Comparison of ENCODE assay signal across 19 cellular contexts in genomic region chr10:129345763-129346162, GRCh38.
DNase-seq lines count a peak whose midpoint lies in the region; ATAC-seq, FAIRE-seq and TF ChIP-seq lines count a peak whose summit lies in the region.
"Had no signal": no experiment of that assay in that cellular context is flagged by ENCODE, and none has a peak within 500 bp of the region (broad histone marks: within the 10 kb centered on the region; RNA-seq: fewer than 3 reads in every experiment).

No MANE protein-coding gene starts in this region.

- no peak overlapping the region for H2AK5ac ChIP-seq in H1 (ENCODE audit: low read depth, low read length)

- H4K91ac ChIP-seq in H1 (replicated peaks; ENCODE audit: insufficient read length, low read length), result no peak overlapping the region

- H4K5ac ChIP-seq in H1 (ENCODE audit: insufficient read length, low read depth, low read length), result no peak overlapping the region

- H2BK20ac ChIP-seq in H1 (ENCODE audit: low read length), result no peak overlapping the region

- no peak overlapping the region for H3K4ac ChIP-seq in H1 (replicated peaks; ENCODE audit: insufficient read length, low read depth, low read length)

- no peak overlapping the region for H3K27ac ChIP-seq in H1 (ENCODE audit: low read depth, low read length)
- H3K27ac ChIP-seq in CD8-positive, alpha-beta T cell (ENCODE audit: low read depth, low read length), result no peak overlapping the region

- TF ChIP-seq CTCF in H1 (IDR thresholded peaks at IDR 0.05; ENCODE audit: control extremely low read depth in 1 of 3, insufficient read depth in 1 of 3, low read depth in 1 of 3, low read length in 3 of 3), result no peak
- TF ChIP-seq CTCF in CD8-positive, alpha-beta T cell (IDR thresholded peaks at IDR 0.05), result no peak

- H3K14ac ChIP-seq in H1 (ENCODE audit: insufficient read length), result no peak overlapping the region

- no peak for TF ChIP-seq EP300 in H1 (IDR thresholded peaks at IDR 0.05; ENCODE audit: borderline replicate concordance in 1 of 2, low read depth in 2 of 2, low read length in 2 of 2)

- no peak overlapping the region for H4K8ac ChIP-seq in H1 (ENCODE audit: extremely low read depth, insufficient read depth, low read length)

- H3K79me2 ChIP-seq in H1 (ENCODE audit: control insufficient read depth in 1 of 2, insufficient read depth in 2 of 2, low read length in 2 of 2), result no peaks in the 10 kb centered on the region

- DNase-seq in H7 (peak; percentile 44), H1 (ENCODE audit: low read depth in 1 of 2, low spot score in 2 of 2) (no peak), islet precursor cell (peak; percentile 71), NCI-H2196 (lab: John Stamatoyannopoulos, UW; ENCODE audit: unreplicated experiment) (no peak), superior temporal gyrus (ENCODE audit: extremely low spot score) (no peak)
- no peak for DNase-seq in CD8-positive, alpha-beta T cell
- DNase-seq: ACHN; BE2C; C1 segment of cervical spinal cord; Caco-2; CD4-positive, CD25-positive, alpha-beta regulatory T cell; GDM1; KBM-7 had no signal

- H2BK5ac ChIP-seq in H1 (ENCODE audit: low read depth, low read length), result no peak overlapping the region

- H3K36me3 ChIP-seq in H7 (replicated peaks; ENCODE audit: control insufficient read depth, insufficient read depth, low read length) (no peaks in the 10 kb centered on the region), H1 (ENCODE audit: control insufficient read depth in 2 of 4, insufficient read depth in 4 of 4, low read length in 3 of 4) (no peaks in the 10 kb centered on the region)
- no peaks in the 10 kb centered on the region for H3K36me3 ChIP-seq in CD8-positive, alpha-beta T cell (ENCODE audit: insufficient read depth, low read length)
- H3K36me3 ChIP-seq: BE2C had no signal

- intact Hi-C loops in CD8-positive, alpha-beta T cell (cut with DNase I, micrococcal nuclease), result no loop called here

- H3K4me3 ChIP-seq in H7 (ENCODE audit: insufficient read depth, low read depth, low read length) (no peak overlapping the region), H1 (ENCODE audit: extremely low read depth in 1 of 4, insufficient read depth in 2 of 4, low read depth in 3 of 4, low read length in 4 of 4) (no peak overlapping the region)
- H3K4me3 ChIP-seq in CD8-positive, alpha-beta T cell (ENCODE audit: low read depth, low read length), result no peak overlapping the region

- no peak overlapping the region for H3K23ac ChIP-seq in H1 (ENCODE audit: insufficient read length)

- no peaks in the 10 kb centered on the region; a peak in 1 of 4 replicates for H3K9me3 ChIP-seq in H1 (ENCODE audit: insufficient read depth in 2 of 2, low read depth in 1 of 2, low read length in 1 of 2)
- no peaks in the 10 kb centered on the region for H3K9me3 ChIP-seq in CD8-positive, alpha-beta T cell (ENCODE audit: low read length)
- H3K9me3 ChIP-seq: BE2C, Caco-2 had no signal

- H3K4me2 ChIP-seq in H1 (ENCODE audit: insufficient read depth in 1 of 2, low read depth in 2 of 2, low read length in 2 of 2), result no peak overlapping the region

- FAIRE-seq in H1 (lab: Jason Lieb, UNC), result no peak
- FAIRE-seq: A204.1, D721Med, H54, HepG2 had no signal

- peaks cover 8% of the 10 kb centered on the region for H3K27me3 Mint-ChIP-seq in CD8-positive, alpha-beta T cell (ENCODE audit: low read depth)

- H3K4me1 Mint-ChIP-seq in CD8-positive, alpha-beta T cell (ENCODE audit: low read depth), result no peaks in the 10 kb centered on the region
- H3K4me1 Mint-ChIP-seq: CD4-positive, CD25-positive, alpha-beta regulatory T cell; IgD-negative memory B cell had no signal

- no peaks in the 10 kb centered on the region; a peak in 1 of 7 replicates for H3K4me1 ChIP-seq in H1 (replicated peaks in 1 of 4; ENCODE audit: control insufficient read depth in 3 of 4, insufficient read depth in 4 of 4, low read length in 3 of 4)
- H3K4me1 ChIP-seq in CD8-positive, alpha-beta T cell (ENCODE audit: insufficient read depth, low read length), result no peaks in the 10 kb centered on the region
- H3K4me1 ChIP-seq: BE2C, Caco-2 had no signal

- H3K36me3 Mint-ChIP-seq in CD8-positive, alpha-beta T cell, result no peaks in the 10 kb centered on the region
- H3K36me3 Mint-ChIP-seq: CD4-positive, CD25-positive, alpha-beta regulatory T cell; IgD-negative memory B cell had no signal

- H4K20me1 ChIP-seq in H1 (replicated peaks in 1 of 2; ENCODE audit: control insufficient read depth in 1 of 2, insufficient read depth in 2 of 2, low read length in 2 of 2), result no peaks in the 10 kb centered on the region

- H3K4me3 Mint-ChIP-seq in CD8-positive, alpha-beta T cell, result no peak overlapping the region
- H3K4me3 Mint-ChIP-seq: CD4-positive, CD25-positive, alpha-beta regulatory T cell; IgD-negative memory B cell had no signal

- no peak for TF ChIP-seq POLR2A in H1 (IDR thresholded peaks at IDR 0.05; ENCODE audit: control extremely low read depth in 1 of 2, low read depth in 2 of 2, low read length in 2 of 2)

- POLR2A ChIA-PET in H1 (lab: Charles Lee; ENCODE audit: partially characterized antibody), result no interaction called here
- POLR2A ChIA-PET in CD8-positive, alpha-beta T cell (lab: Charles Lee), result no interaction called here

- no peaks in the 10 kb centered on the region for H3K9me3 Mint-ChIP-seq in CD8-positive, alpha-beta T cell
- H3K9me3 Mint-ChIP-seq: IgD-negative memory B cell had no signal

- CTCF ChIA-PET in H1 (lab: Charles Lee; ENCODE audit: partially characterized antibody), result interaction anchor here (0.6 to 1.3 kb wide), 3 partner anchors 128 to 688 kb away, joined by 3 to 4 read pairs (median 3); no protein-coding TSS in a partner anchor
- CTCF ChIA-PET in CD8-positive, alpha-beta T cell (lab: Charles Lee), result no interaction called here

- no peak for TF ChIP-seq RAD21 in H1 (IDR thresholded peaks at IDR 0.05 in 1 of 2, conservative IDR thresholded peaks at IDR 0.05 in 1 of 2; ENCODE audit: low read depth in 2 of 2, low read length in 2 of 2)

- no peak overlapping the region for H2BK120ac ChIP-seq in H1 (replicated peaks; ENCODE audit: low read depth, low read length)

- H3K18ac ChIP-seq in H1 (ENCODE audit: extremely low read depth, low read length), result no peak overlapping the region

- no peaks in the 10 kb centered on the region for H3K27me3 ChIP-seq in H7 (ENCODE audit: control insufficient read depth, insufficient read depth, low read length)
- no peaks in the 10 kb centered on the region for H3K27me3 ChIP-seq in H1 (replicated peaks in 1 of 4; ENCODE audit: control insufficient read depth in 3 of 4, extremely low read depth in 1 of 4, insufficient read depth in 3 of 4, low read length in 3 of 4)
- no peaks in the 10 kb centered on the region for H3K27me3 ChIP-seq in CD8-positive, alpha-beta T cell (ENCODE audit: insufficient read depth, low read length)
- H3K27me3 ChIP-seq: BE2C had no signal

- no peak overlapping the region for H2BK12ac ChIP-seq in H1 (ENCODE audit: low read depth, low read length)

- H3K56ac ChIP-seq in H1 (replicated peaks; ENCODE audit: insufficient read length, low read depth, low read length), result no peak overlapping the region

- H3K27ac Mint-ChIP-seq in CD8-positive, alpha-beta T cell, result no peak overlapping the region
- H3K27ac Mint-ChIP-seq: CD4-positive, CD25-positive, alpha-beta regulatory T cell; IgD-negative memory B cell had no signal

- H3K23me2 ChIP-seq in H1 (ENCODE audit: low read depth, low read length), result no peaks in the 10 kb centered on the region; the same call in 1 of the 2 replicates

- no peak overlapping the region for H3K9ac ChIP-seq in H1 (replicated peaks in 1 of 4; ENCODE audit: extremely low read depth in 1 of 4, low read depth in 3 of 4, low read length in 3 of 4)

- 84% methylated on average over 2 of the region's 2 CpGs; no CpG with 5 or more reads in 1 of the 2 experiments for WGBS in H1 (ENCODE audit: extremely low coverage in 1 of 2, insufficient coverage in 1 of 2, insufficient read length in 1 of 2, insufficient replicate concordance in 2 of 2, low coverage in 1 of 2, low lambda C conversion rate in 2 of 2, missing lambda C conversion rate in 1 of 2), 2 experiments

- 0 out of 2 replicates have a peak overlapping the region, but pooled peaks have one; percentile 10 for H2AFZ ChIP-seq in H1 (ENCODE audit: low read length)

- no peak overlapping the region for H2BK15ac ChIP-seq in H1 (ENCODE audit: low read length)

- no peak for ATAC-seq in CD8-positive, alpha-beta T cell
- ATAC-seq in GM21528 (IDR thresholded peaks at IDR 0.05; ENCODE audit: low FRiP score, unreplicated experiment), result no peak
- ATAC-seq: HepG2 had no signal

- no peaks in the 10 kb centered on the region for H3K79me1 ChIP-seq in H1 (ENCODE audit: low read depth, low read length)

TF ChIP-seq in H1, 55 proteins besides CTCF, POLR2A, EP300 and RAD21:
- TF ChIP-seq SIN3A (conservative IDR thresholded peaks at IDR 0.05 in 1 of 2, IDR thresholded peaks at IDR 0.05 in 1 of 2; ENCODE audit: low read depth in 1 of 2, low read length in 2 of 2) (no peak), E2F6 (IDR thresholded peaks at IDR 0.05) (no peak), TEAD4 (IDR thresholded peaks at IDR 0.05; ENCODE audit: low read depth, low read length) (peak; percentile 81)
- TF ChIP-seq, protein P1, sequence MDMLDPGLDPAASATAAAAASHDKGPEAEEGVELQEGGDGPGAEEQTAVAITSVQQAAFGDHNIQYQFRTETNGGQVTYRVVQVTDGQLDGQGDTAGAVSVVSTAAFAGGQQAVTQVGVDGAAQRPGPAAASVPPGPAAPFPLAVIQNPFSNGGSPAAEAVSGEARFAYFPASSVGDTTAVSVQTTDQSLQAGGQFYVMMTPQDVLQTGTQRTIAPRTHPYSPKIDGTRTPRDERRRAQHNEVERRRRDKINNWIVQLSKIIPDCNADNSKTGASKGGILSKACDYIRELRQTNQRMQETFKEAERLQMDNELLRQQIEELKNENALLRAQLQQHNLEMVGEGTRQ (IDR thresholded peaks at IDR 0.05; ENCODE audit: low read length), result no peak

Comparison
In these comparisons a context has a peak if more than half of its experiments do, and no peak if none do; other contexts are left out.
1. DNase-seq: peak in H7 (single experiment) and islet precursor cell (single experiment); none in H1 (0 of 2), CD8-positive, alpha-beta T cell (0 of 7), NCI-H2196 (single experiment) and superior temporal gyrus (single experiment).